26 cellular contexts compared by ENCODE assay signal in genomic region chr15:31175484-31175883, GRCh38.
"Had no signal": no experiment of that assay in that cellular context is flagged by ENCODE, and none has a peak within 500 bp of the region (broad histone marks: within the 10 kb centered on the region; RNA-seq: fewer than 3 reads in every experiment).

No MANE protein-coding gene starts in this region.

- H3K4me2 ChIP-seq: neural progenitor cell had no signal

- H3K4me1 Mint-ChIP-seq: nephron had no signal

- H3K4me1 ChIP-seq: esophagus squamous epithelium, left lung, neural progenitor cell, prostate gland, sigmoid colon, stomach, vagina had no signal

- H3K27me3 Mint-ChIP-seq: effector memory CD8-positive, alpha-beta T cell had no signal

- H3K27me3 ChIP-seq: esophagus squamous epithelium, left lung, neural progenitor cell, sigmoid colon, stomach, thyroid gland, vagina had no signal

- H3K27ac Mint-ChIP-seq: effector memory CD8-positive, alpha-beta T cell; naive thymus-derived CD4-positive, alpha-beta T cell; nephron; neural progenitor cell; stimulated activated effector memory CD8-positive, alpha-beta T cell treated with anti-CD3 and anti-CD28 coated beads, Interleukin-12 subunit alpha, Interleukin-12 subunit beta, amount 100 ng/mL, for 72 hours had no signal

- H2AFZ ChIP-seq: neural progenitor cell had no signal

- DNase-seq: cortex of kidney; effector memory CD8-positive, alpha-beta T cell; erythroblast; esophagus squamous epithelium; foreskin melanocyte; glutamatergic neuron; kidney; left lung; mammary epithelial cell; mesendoderm; midbrain; naive thymus-derived CD4-positive, alpha-beta T cell; nucleus accumbens; right cardiac atrium; sigmoid colon; stimulated activated CD4-positive, alpha-beta T cell treated with anti-CD3 and anti-CD28 coated beads, Interleukin-2, amount 100 ng/mL, for 24 hours; stimulated activated CD4-positive, alpha-beta T cell treated with anti-CD3 and anti-CD28 coated beads, Interleukin-4, amount 100 ng/mL, for 24 hours; stimulated activated naive CD4-positive, alpha-beta T cell treated with Interleukin-2 at 50 U/mL for 16 hours; stomach; thyroid gland; trophoblast cell had no signal

- H3K36me3 Mint-ChIP-seq: stimulated activated effector memory CD8-positive, alpha-beta T cell treated with anti-CD3 and anti-CD28 coated beads, Interleukin-12 subunit alpha, Interleukin-12 subunit beta, amount 100 ng/mL, for 72 hours had no signal

- ATAC-seq: effector memory CD8-positive, alpha-beta T cell; left lung; naive thymus-derived CD4-positive, alpha-beta T cell; right cardiac atrium; stimulated activated effector memory CD8-positive, alpha-beta T cell treated with anti-CD3 and anti-CD28 coated beads, Interleukin-12 subunit alpha, Interleukin-12 subunit beta, amount 100 ng/mL, for 72 hours had no signal

- H3K27ac ChIP-seq: esophagus squamous epithelium, left lung, neural progenitor cell, prostate gland, sigmoid colon, stomach, thyroid gland, vagina had no signal

- H3K4me3 ChIP-seq: esophagus squamous epithelium, left lung, neural progenitor cell, prostate gland, sigmoid colon, stomach, thyroid gland, vagina had no signal

- H3K36me3 ChIP-seq: esophagus squamous epithelium, left lung, neural progenitor cell, prostate gland, sigmoid colon, stomach, thyroid gland, vagina had no signal

- H3K4me3 Mint-ChIP-seq: effector memory CD8-positive, alpha-beta T cell; naive thymus-derived CD4-positive, alpha-beta T cell; nephron; neural progenitor cell; stimulated activated effector memory CD8-positive, alpha-beta T cell treated with anti-CD3 and anti-CD28 coated beads, Interleukin-12 subunit alpha, Interleukin-12 subunit beta, amount 100 ng/mL, for 72 hours had no signal

- H3K9me3 ChIP-seq: prostate gland, thyroid gland had no signal

- H3K9me3 Mint-ChIP-seq: effector memory CD8-positive, alpha-beta T cell had no signal

- H3K9ac ChIP-seq: neural progenitor cell had no signal
